In the genomic region with DNA sequence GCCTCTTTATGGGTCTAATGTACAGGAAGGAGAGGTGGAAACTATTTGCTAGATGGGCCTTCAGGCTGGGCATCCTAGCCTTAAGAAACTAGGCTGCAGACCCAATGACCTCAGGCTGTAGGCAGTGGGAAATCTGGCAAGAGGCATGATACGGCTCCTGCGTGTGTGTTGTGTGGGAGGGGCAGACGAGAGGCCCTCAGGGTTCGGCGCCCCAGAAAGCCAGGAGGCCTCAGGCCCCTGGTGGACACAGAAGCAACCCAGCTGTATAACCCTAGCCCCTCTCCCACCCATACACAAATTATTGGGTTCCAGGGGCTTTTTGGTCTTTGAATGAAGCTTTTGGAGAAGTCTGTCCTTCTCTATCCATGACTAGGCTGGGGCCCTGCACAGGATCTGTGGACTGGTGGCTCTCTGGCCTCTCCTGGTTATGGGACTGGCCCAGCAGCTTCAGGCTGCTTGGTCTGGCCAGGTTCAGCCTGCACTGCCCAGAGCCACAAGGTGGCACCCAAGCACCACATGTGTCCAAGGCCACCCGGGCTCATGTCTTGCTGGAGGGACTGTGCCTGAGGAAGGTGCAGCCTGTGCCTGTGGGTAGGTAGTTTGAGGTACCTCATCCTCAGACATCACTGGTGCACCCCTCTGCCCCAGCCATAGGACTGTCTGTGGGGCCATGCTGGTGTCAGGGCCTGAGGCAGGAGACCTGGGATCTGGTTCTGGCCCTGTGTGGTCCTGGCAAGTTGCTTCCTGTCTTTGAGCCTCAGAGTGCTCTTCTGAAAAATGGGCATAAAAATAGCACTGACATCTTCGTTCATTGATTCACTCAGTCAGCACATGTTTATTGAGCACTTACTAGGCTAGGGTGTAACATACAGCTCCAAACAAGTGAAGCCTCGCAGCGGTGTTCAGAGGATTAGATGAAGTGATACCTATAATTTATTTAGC, we compare ENCODE assay signal across 8 cellular contexts.
A peak's percentile ranks its signal among the peaks of the same experiment; 100 is the strongest.
DNase-seq lines count a peak whose midpoint lies in the region; ATAC-seq and TF ChIP-seq lines count a peak whose summit lies in the region.
"Had no signal": no experiment of that assay in that cellular context is flagged by ENCODE, and none has a peak within 500 bp of the region (broad histone marks: within the 10 kb centered on the region; RNA-seq: fewer than 3 reads in every experiment).

No MANE protein-coding gene starts in this region.

- H3K4me3 ChIP-seq in DOHH2 (ENCODE audit: low read length) (no peak overlapping the region), OCI-LY7 (ENCODE audit: low read depth, low read length, poor library complexity, severe bottlenecking) (no peak overlapping the region), kidney epithelial cell (ENCODE audit: low read depth, low read length) (no peak overlapping the region)

- no peaks in the 10 kb centered on the region for H3K36me3 Mint-ChIP-seq in MCF 10A (ENCODE audit: insufficient read depth, unreplicated experiment)

- H3F3A ChIP-seq in DOHH2 (ENCODE audit: control insufficient read depth, insufficient read depth) = no peaks in the 10 kb centered on the region

- H3K4me2 ChIP-seq in DOHH2 (ENCODE audit: low read length) (no peak overlapping the region), OCI-LY7 (ENCODE audit: low read length) (no peak overlapping the region)

- H3K27ac ChIP-seq in DOHH2 (ENCODE audit: low read depth, low read length) (no peak overlapping the region), OCI-LY7 (ENCODE audit: low read depth, low read length, poor library complexity, severe bottlenecking) (no peak overlapping the region)

- H3K36me3 ChIP-seq in DOHH2 (ENCODE audit: control insufficient read depth, low read length) = no peaks in the 10 kb centered on the region
- no peaks in the 10 kb centered on the region for H3K36me3 ChIP-seq in OCI-LY7 (ENCODE audit: insufficient read depth, low read length)
- H3K36me3 ChIP-seq in kidney epithelial cell (ENCODE audit: control insufficient read depth, insufficient read depth, low read length) = no peaks in the 10 kb centered on the region

- TF ChIP-seq CTCF in DOHH2 (IDR thresholded peaks at IDR 0.05; ENCODE audit: low read depth, low read length, poor library complexity, severe bottlenecking) = peak; percentile 66
- peak; percentile 83 for TF ChIP-seq CTCF in OCI-LY7 (conservative IDR thresholded peaks at IDR 0.05; ENCODE audit: low read length)
- peak; percentile 88 for TF ChIP-seq CTCF in MCF 10A (IDR thresholded peaks at IDR 0.05; ENCODE audit: unreplicated experiment)
- TF ChIP-seq CTCF in kidney epithelial cell (IDR thresholded peaks at IDR 0.05; ENCODE audit: insufficient read depth, low read length, poor library complexity, severe bottlenecking) = peak; percentile 83

- H3K4me3 Mint-ChIP-seq in MCF 10A (ENCODE audit: unreplicated experiment) = no peak overlapping the region
- H3K4me3 Mint-ChIP-seq: activated T-cell treated with anti-CD3 and anti-CD28 coated beads, Interleukin-2, amount 50 U/mL, for 4 hours had no signal

- no peaks in the 10 kb centered on the region; the same call in 1 of the 2 replicates for H3K27me3 ChIP-seq in DOHH2 (ENCODE audit: control insufficient read depth, low read length)
- no peaks in the 10 kb centered on the region for H3K27me3 ChIP-seq in kidney epithelial cell (ENCODE audit: control insufficient read depth, insufficient read depth, low read length)

- H3K9me3 Mint-ChIP-seq in MCF 10A (ENCODE audit: unreplicated experiment) = no peaks in the 10 kb centered on the region
- H3K9me3 Mint-ChIP-seq: activated T-cell treated with anti-CD3 and anti-CD28 coated beads, Interleukin-2, amount 50 U/mL, for 4 hours had no signal

- H3K27ac Mint-ChIP-seq in MCF 10A (ENCODE audit: low read depth, unreplicated experiment) = no peak overlapping the region

- no peaks in the 10 kb centered on the region for H4K20me1 ChIP-seq in DOHH2 (ENCODE audit: control insufficient read depth, insufficient read depth, low read depth, low read length)
- no peaks in the 10 kb centered on the region for H4K20me1 ChIP-seq in OCI-LY7 (ENCODE audit: insufficient read depth, low read length)

- intact Hi-C loops in OCI-LY7 (cut with micrococcal nuclease; ENCODE audit: unreplicated experiment) (no loop called here), MCF 10A (cut with micrococcal nuclease) (loop anchor here (1.0 to 10.0 kb wide), 3 partner anchors 369 to 1203 kb away; partner anchors contain the start of genes OR51F2 and OR51M1)

- no peaks in the 10 kb centered on the region for H3K9me2 ChIP-seq in DOHH2 (replicated peaks; ENCODE audit: control insufficient read depth, low read length)
- no peaks in the 10 kb centered on the region for H3K9me2 ChIP-seq in OCI-LY7 (ENCODE audit: insufficient read depth, low read length)

- BruUV-seq in OCI-LY7 (replicated peaks; lab: Mats Ljungman, UMichigan) (no TSS peak), MCF 10A (replicated peaks; lab: Mats Ljungman, UMichigan) (no TSS peak)

- H3K9me3 ChIP-seq in DOHH2 (ENCODE audit: control insufficient read depth, insufficient read depth, low read length) (no peaks in the 10 kb centered on the region), OCI-LY7 (ENCODE audit: low read length) (no peaks in the 10 kb centered on the region)

- POLR2A ChIA-PET in OCI-LY7 (lab: Charles Lee) (interaction anchor here (0.5 kb wide), 1 partner anchor 244 kb away, joined by 3 read pairs; no protein-coding TSS in a partner anchor), MCF 10A (lab: Yijun Ruan, JAX) (interaction anchor here (0.6 kb wide), 1 partner anchor 26 kb away, joined by 3 read pairs; no protein-coding TSS in a partner anchor)

- CTCF ChIA-PET in OCI-LY7 (lab: Charles Lee; ENCODE audit: unreplicated experiment) (no interaction called here), MCF 10A (lab: Yijun Ruan, JAX) (interaction anchor here (0.5 to 9.4 kb wide), 25 partner anchors 10 to 1107 kb away, joined by 3 to 316 read pairs (median 3); partner anchors contain the start of genes OR52M1 and TRIM21)

- ATAC-seq in GM19328 (IDR thresholded peaks at IDR 0.05; ENCODE audit: unreplicated experiment) = peak; percentile 67
- ATAC-seq in HG03460 (IDR thresholded peaks at IDR 0.05; ENCODE audit: unreplicated experiment) = peak; percentile 59
- peak; percentile 71 for ATAC-seq in stimulated activated naive CD8-positive, alpha-beta T cell treated with anti-CD3 and anti-CD28 coated beads, Interleukin-15, Interleukin-2, amounts not matched to agents 100 U/mL and 50 U/mL, for 24 hours

- H3K79me2 ChIP-seq in DOHH2 (ENCODE audit: control insufficient read depth, low read length) (no peaks in the 10 kb centered on the region), OCI-LY7 (ENCODE audit: insufficient read depth, low read depth, low read length) (no peaks in the 10 kb centered on the region)

- no peaks in the 10 kb centered on the region; the same call in 1 of the 2 replicates for H3K4me1 ChIP-seq in DOHH2 (ENCODE audit: control insufficient read depth, low read length)
- H3K4me1 ChIP-seq in OCI-LY7 (ENCODE audit: insufficient read depth, low read length, poor library complexity, severe bottlenecking) = no peaks in the 10 kb centered on the region

- H3K27me3 Mint-ChIP-seq in MCF 10A (ENCODE audit: insufficient read depth, unreplicated experiment) = no peaks in the 10 kb centered on the region

- peak overlapping the region; percentile 28; the same call in 1 of the 2 replicates for H2AFZ ChIP-seq in OCI-LY7 (ENCODE audit: low read length)

- DNase-seq in OCI-LY7 (ENCODE audit: low spot score) = peak; percentile 66
- DNase-seq in MCF 10A (ENCODE audit: unreplicated experiment) = peak; percentile 71
- DNase-seq in kidney epithelial cell (ENCODE audit: low read depth) = peak; percentile 14
- DNase-seq in stimulated activated naive CD8-positive, alpha-beta T cell treated with anti-CD3 and anti-CD28 coated beads, Interleukin-15, Interleukin-2, amounts not matched to agents 100 U/mL and 50 U/mL, for 24 hours = peak; percentile 52
- DNase-seq: activated T-cell treated with anti-CD3 and anti-CD28 coated beads, Interleukin-2, amount 50 U/mL, for 4 hours had no signal

- H3K4me1 Mint-ChIP-seq in MCF 10A (ENCODE audit: insufficient read depth, unreplicated experiment) = no peaks in the 10 kb centered on the region

Comparison
In these comparisons a context has a peak if more than half of its experiments do, and no peak if none do; other contexts are left out.
1. DNase-seq: peak in every context shown above with its lines; median percentile 71 in MCF 10A; 66 in OCI-LY7; 52 in stimulated activated naive CD8-positive, alpha-beta T cell treated with anti-CD3 and anti-CD28 coated beads, Interleukin-15, Interleukin-2, amounts not matched to agents 100 U/mL and 50 U/mL, for 24 hours; 14 in kidney epithelial cell.